ENCODE assay signal across 1 cellular context in genomic region chr1:17440827-17441168, GRCh38.
TF ChIP-seq lines count a peak whose summit lies in the region.

No MANE protein-coding gene starts in this region.

TF ChIP-seq in IMR-90, 13 proteins besides CTCF, POLR2A, EP300 and RAD21:
- TF ChIP-seq ELK1 (IDR thresholded peaks at IDR 0.05; ENCODE audit: borderline replicate concordance, low read depth, low read length) (no peak), FOS (IDR thresholded peaks at IDR 0.05; ENCODE audit: low read depth, low read length) (no peak), RCOR1 (IDR thresholded peaks at IDR 0.05; ENCODE audit: insufficient replicate concordance, low read length) (no peak), NFE2L2 (IDR thresholded peaks at IDR 0.05; ENCODE audit: low read depth, low read length) (no peak), MXI1 (IDR thresholded peaks at IDR 0.05; ENCODE audit: borderline replicate concordance, low read depth, low read length) (no peak), CEBPB (IDR thresholded peaks at IDR 0.05; ENCODE audit: low read depth, low read length) (no peak), RFX5 (IDR thresholded peaks at IDR 0.05; ENCODE audit: low read depth, low read length) (no peak)
